Comparison of ENCODE assay signal across 1 cellular context in the genomic region with DNA sequence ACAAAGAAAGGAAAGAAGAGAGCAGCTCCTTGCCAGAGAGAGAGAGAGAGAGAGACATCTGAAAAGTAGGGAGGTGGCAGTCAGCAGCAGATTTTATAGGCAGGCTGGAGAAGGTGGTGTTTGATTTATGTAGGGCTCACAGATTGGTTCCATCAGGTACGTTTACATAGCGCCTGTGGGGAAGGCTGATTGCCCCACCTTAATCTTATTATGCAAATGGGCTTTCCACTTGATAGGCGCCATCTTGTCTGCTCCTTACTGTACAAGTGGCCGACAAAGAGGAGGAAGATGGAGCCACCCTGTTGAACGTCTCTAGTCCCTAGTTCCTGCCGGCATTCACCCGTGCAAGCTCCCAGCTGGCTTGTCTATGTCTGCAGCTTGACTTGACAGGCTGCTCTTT.
TF ChIP-seq lines count a peak whose summit lies in the region.

No MANE protein-coding gene starts in this region.

TF ChIP-seq in WTC11, 78 proteins besides CTCF, POLR2A, EP300 and RAD21 (continued from another document):
- TF ChIP-seq AFF4 (CRISPR knock-in tag; IDR thresholded peaks at IDR 0.05; ENCODE audit: borderline replicate concordance) (no peak), ETV6 (CRISPR knock-in tag; IDR thresholded peaks at IDR 0.05) (no peak), CREB1 (CRISPR knock-in tag; IDR thresholded peaks at IDR 0.05) (no peak), ZNF219 (CRISPR knock-in tag; IDR thresholded peaks at IDR 0.05; ENCODE audit: borderline replicate concordance) (no peak), ZSCAN18 (CRISPR knock-in tag; IDR thresholded peaks at IDR 0.05) (no peak)
